18 cellular contexts compared by ENCODE assay signal in the genomic region with DNA sequence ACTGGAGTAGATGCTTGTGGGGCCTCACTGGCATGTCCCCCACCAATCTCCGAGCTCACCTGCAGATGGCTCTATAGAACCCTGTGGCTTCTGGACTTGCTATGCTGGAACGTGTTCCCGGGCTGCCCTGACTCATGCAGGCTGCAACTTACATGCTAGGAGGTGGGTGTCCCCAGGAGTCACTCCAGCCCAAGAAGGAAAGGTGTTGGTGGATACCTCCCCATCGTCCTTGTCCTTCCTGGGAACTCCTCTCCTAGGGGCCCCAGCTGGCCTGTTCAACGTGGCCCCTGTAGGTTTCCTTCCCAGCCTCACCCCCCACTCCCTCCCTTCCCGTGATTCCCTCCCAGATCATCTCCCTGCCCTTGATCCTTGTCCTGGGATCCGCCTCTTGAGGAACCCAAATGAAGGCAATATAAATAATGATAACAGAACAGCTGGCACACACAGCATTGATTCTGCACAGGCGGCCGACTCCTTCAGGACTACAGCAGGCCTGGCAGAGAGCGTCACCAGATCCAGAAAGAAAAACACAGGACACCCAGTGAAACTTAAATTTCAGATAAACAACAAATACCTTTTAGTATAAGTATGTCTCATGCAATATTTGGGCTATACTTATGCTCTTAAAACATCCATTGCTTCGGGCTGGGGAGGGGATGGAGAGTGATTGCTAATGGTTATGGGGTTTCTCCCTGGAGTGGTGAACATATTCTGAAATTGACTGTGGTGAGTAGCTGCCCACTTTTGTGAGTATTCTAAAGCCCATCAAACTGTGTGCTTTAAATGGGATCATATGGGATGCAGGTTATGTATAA.
DNase-seq lines count a peak whose midpoint lies in the region; ATAC-seq and TF ChIP-seq lines count a peak whose summit lies in the region.
"Had no signal": no experiment of that assay in that cellular context is flagged by ENCODE, and none has a peak within 500 bp of the region (broad histone marks: within the 10 kb centered on the region; RNA-seq: fewer than 3 reads in every experiment).

No MANE protein-coding gene starts in this region.

- no peak for TF ChIP-seq CTCF in hepatocyte (IDR thresholded peaks at IDR 0.05; ENCODE audit: poor library complexity)
- no peak for TF ChIP-seq CTCF in WERI-Rb-1 (IDR thresholded peaks at IDR 0.05; ENCODE audit: low read depth, low read length)

- peak overlapping the region; percentile 33 for H3K9ac ChIP-seq in adipocyte (ENCODE audit: low read length)
- H3K9ac ChIP-seq: KMS-11, neural progenitor cell had no signal

- H3K4me1 ChIP-seq in adipocyte (ENCODE audit: control insufficient read depth, insufficient read depth, low read length) = peaks cover 46% of the 10 kb centered on the region
- H3K4me1 ChIP-seq in hepatocyte (ENCODE audit: insufficient read depth) = peaks cover 54% of the 10 kb centered on the region
- no peaks in the 10 kb centered on the region for H3K4me1 ChIP-seq in CD4-positive, alpha-beta memory T cell (ENCODE audit: insufficient read depth, low read length)

- no peaks in the 10 kb centered on the region for H3K27me3 ChIP-seq in adipocyte (replicated peaks; ENCODE audit: control insufficient read depth, insufficient read depth, low read length)
- H3K27me3 ChIP-seq in hepatocyte = no peaks in the 10 kb centered on the region
- H3K27me3 ChIP-seq in WERI-Rb-1 (ENCODE audit: insufficient read depth, low read depth, severe bottlenecking) = no peaks in the 10 kb centered on the region
- no peaks in the 10 kb centered on the region for H3K27me3 ChIP-seq in CD4-positive, alpha-beta memory T cell (ENCODE audit: insufficient read depth, low read length)
- H3K27me3 ChIP-seq: neural progenitor cell had no signal

- no peaks in the 10 kb centered on the region for H3K9me3 ChIP-seq in adipocyte (ENCODE audit: control insufficient read depth, low read length)
- no peaks in the 10 kb centered on the region for H3K9me3 ChIP-seq in hepatocyte (ENCODE audit: low read depth)
- no peaks in the 10 kb centered on the region for H3K9me3 ChIP-seq in WERI-Rb-1 (ENCODE audit: severe bottlenecking)
- no peaks in the 10 kb centered on the region for H3K9me3 ChIP-seq in CD4-positive, alpha-beta memory T cell (ENCODE audit: control insufficient read depth in 1 of 2, low read length in 2 of 2)

- no peak for ATAC-seq in activated CD8-positive, alpha-beta memory T cell treated with anti-CD3 and anti-CD28 coated beads, Interleukin-2, amount 10 ng/mL, durations not matched to agents 7 days and 5 days
- ATAC-seq in sciatic nerve (no peak), GM19463 (IDR thresholded peaks at IDR 0.05; ENCODE audit: unreplicated experiment) (no peak)
- ATAC-seq: activated T-cell treated with anti-CD3 and anti-CD28 coated beads, Interleukin-2, amount 50 U/mL, for 72 hours; right cardiac atrium had no signal

- H2AFZ ChIP-seq in hepatocyte = no peak overlapping the region
- H2AFZ ChIP-seq: neural progenitor cell had no signal

- no peaks in the 10 kb centered on the region for H3K9me3 Mint-ChIP-seq in activated CD8-positive, alpha-beta memory T cell treated with anti-CD3 and anti-CD28 coated beads, Interleukin-2, amount 10 ng/mL, durations not matched to agents 7 days and 5 days (ENCODE audit: low read depth)
- H3K9me3 Mint-ChIP-seq in CD4-positive, alpha-beta memory T cell = no peaks in the 10 kb centered on the region
- H3K9me3 Mint-ChIP-seq: neural progenitor cell; T-helper 2 cell treated with Interferon-gamma antibody and Interleukin-4, amounts not matched to agents 5 μg/mL and 100 μg/mL, for 36 hours had no signal

- WGBS in hepatocyte (ENCODE audit: low lambda C conversion rate, missing lambda C conversion rate) = 90% methylated on average over 11 of the region's 11 CpGs

- intact Hi-C loops in sciatic nerve (cut with DNase I) = no loop called here
- intact Hi-C loops in CD4-positive, alpha-beta memory T cell (cut with micrococcal nuclease) = loop anchor here (2.0 kb wide), 1 partner anchor 325 kb away; no protein-coding TSS in a partner anchor

- CTCF ChIA-PET in activated CD8-positive, alpha-beta memory T cell treated with anti-CD3 and anti-CD28 coated beads, Interleukin-2, amount 10 ng/mL, durations not matched to agents 7 days and 5 days (lab: Charles Lee) = interaction anchor here (1.0 to 2.1 kb wide), 5 partner anchors 24 to 225 kb away, joined by 3 to 8 read pairs (median 3); no protein-coding TSS in a partner anchor
- CTCF ChIA-PET in CD4-positive, alpha-beta memory T cell (lab: Charles Lee; ENCODE audit: partially characterized antibody) = interaction anchor here (3.0 kb wide), 1 partner anchor 224 kb away, joined by 9 read pairs; no protein-coding TSS in a partner anchor

- no peaks in the 10 kb centered on the region for H3K36me3 Mint-ChIP-seq in activated CD8-positive, alpha-beta memory T cell treated with anti-CD3 and anti-CD28 coated beads, Interleukin-2, amount 10 ng/mL, durations not matched to agents 7 days and 5 days
- H3K36me3 Mint-ChIP-seq in CD4-positive, alpha-beta memory T cell = no peaks in the 10 kb centered on the region
- H3K36me3 Mint-ChIP-seq: neural progenitor cell had no signal

- H3K9me2 ChIP-seq in hepatocyte (replicated peaks; ENCODE audit: insufficient read depth) = no peaks in the 10 kb centered on the region

- H3K27ac ChIP-seq in hepatocyte = peak overlapping the region; percentile 71
- H3K27ac ChIP-seq in WERI-Rb-1 = no peak overlapping the region
- no peak overlapping the region for H3K27ac ChIP-seq in CD4-positive, alpha-beta memory T cell (ENCODE audit: low read depth, low read length)
- H3K27ac ChIP-seq: KMS-11, neural progenitor cell had no signal

- H3K79me2 ChIP-seq in hepatocyte = no peaks in the 10 kb centered on the region

- POLR2A ChIA-PET in CD4-positive, alpha-beta memory T cell (lab: Charles Lee; ENCODE audit: partially characterized antibody) = no interaction called here

- H3K4me2 ChIP-seq in hepatocyte = no peak overlapping the region
- H3K4me2 ChIP-seq: KMS-11, neural progenitor cell had no signal

- no peaks in the 10 kb centered on the region for H3K27me3 Mint-ChIP-seq in activated CD8-positive, alpha-beta memory T cell treated with anti-CD3 and anti-CD28 coated beads, Interleukin-2, amount 10 ng/mL, durations not matched to agents 7 days and 5 days
- H3K27me3 Mint-ChIP-seq in CD4-positive, alpha-beta memory T cell = peaks cover 4 to 6% of the 10 kb centered on the region in 2 donors

- no peak overlapping the region for H3K27ac Mint-ChIP-seq in activated CD8-positive, alpha-beta memory T cell treated with anti-CD3 and anti-CD28 coated beads, Interleukin-2, amount 10 ng/mL, durations not matched to agents 7 days and 5 days
- H3K27ac Mint-ChIP-seq in CD4-positive, alpha-beta memory T cell = no peak overlapping the region
- H3K27ac Mint-ChIP-seq: activated T-cell treated with anti-CD3 and anti-CD28 coated beads, Interleukin-2, amount 50 U/mL, for 72 hours; neural progenitor cell; T-helper 2 cell treated with Interferon-gamma antibody and Interleukin-4, amounts not matched to agents 5 μg/mL and 100 μg/mL, for 36 hours had no signal

- H4K20me1 ChIP-seq in hepatocyte (ENCODE audit: insufficient read depth, poor library complexity, severe bottlenecking) = no peaks in the 10 kb centered on the region

- peak; percentile 47 for DNase-seq in activated CD8-positive, alpha-beta memory T cell treated with anti-CD3 and anti-CD28 coated beads for 24 hours
- DNase-seq in activated CD8-positive, alpha-beta memory T cell treated with anti-CD3 and anti-CD28 coated beads, Interleukin-2, amount 10 ng/mL, durations not matched to agents 7 days and 5 days = no peak
- DNase-seq in adipocyte (ENCODE audit: low read depth) (no peak), hepatocyte (ENCODE audit: low spot score) (no peak), sciatic nerve (ENCODE audit: low spot score) (peak; percentile 32), WERI-Rb-1 (no peak)
- no peak for DNase-seq in CD4-positive, alpha-beta memory T cell
- DNase-seq: activated CD4-positive, alpha-beta T cell treated with anti-CD3 and anti-CD28 coated beads for 4 hours; activated T-cell treated with anti-CD3 and anti-CD28 coated beads, Interleukin-2, amount 50 U/mL, for 72 hours; effector CD8-positive, alpha-beta T cell; GOT3; NCI-H1105 treated with DMSO at 0.1 percent for 48 hours; NCI-H345 had no signal

- H3K4me3 Mint-ChIP-seq in activated CD8-positive, alpha-beta memory T cell treated with anti-CD3 and anti-CD28 coated beads, Interleukin-2, amount 10 ng/mL, durations not matched to agents 7 days and 5 days = no peak overlapping the region
- H3K4me3 Mint-ChIP-seq in CD4-positive, alpha-beta memory T cell = no peak overlapping the region
- H3K4me3 Mint-ChIP-seq: activated T-cell treated with anti-CD3 and anti-CD28 coated beads, Interleukin-2, amount 50 U/mL, for 72 hours; neural progenitor cell; T-helper 2 cell treated with Interferon-gamma antibody and Interleukin-4, amounts not matched to agents 5 μg/mL and 100 μg/mL, for 36 hours had no signal

- H3K4me3 ChIP-seq in adipocyte (ENCODE audit: low read length) = no peak overlapping the region
- H3K4me3 ChIP-seq in hepatocyte = no peak overlapping the region
- H3K4me3 ChIP-seq in WERI-Rb-1 (ENCODE audit: low read depth, low read length) = no peak overlapping the region
- H3K4me3 ChIP-seq in CD4-positive, alpha-beta memory T cell (ENCODE audit: low read length in 2 of 2) = no peak overlapping the region
- H3K4me3 ChIP-seq: neural progenitor cell had no signal

- H3K36me3 ChIP-seq in adipocyte (ENCODE audit: control insufficient read depth, insufficient read depth, low read length, severe bottlenecking) (no peaks in the 10 kb centered on the region), hepatocyte (replicated peaks; ENCODE audit: insufficient read depth, low read depth) (no peaks in the 10 kb centered on the region), WERI-Rb-1 (no peaks in the 10 kb centered on the region)
- H3K36me3 ChIP-seq in CD4-positive, alpha-beta memory T cell (ENCODE audit: insufficient read depth, low read length) = no peaks in the 10 kb centered on the region
- H3K36me3 ChIP-seq: neural progenitor cell had no signal

- no peaks in the 10 kb centered on the region for H3K4me1 Mint-ChIP-seq in activated CD8-positive, alpha-beta memory T cell treated with anti-CD3 and anti-CD28 coated beads, Interleukin-2, amount 10 ng/mL, durations not matched to agents 7 days and 5 days
- H3K4me1 Mint-ChIP-seq in CD4-positive, alpha-beta memory T cell = no peaks in the 10 kb centered on the region

Comparison
In these comparisons a context has a peak if more than half of its experiments do, and no peak if none do; other contexts are left out.
1. DNase-seq: peak in activated CD8-positive, alpha-beta memory T cell treated with anti-CD3 and anti-CD28 coated beads for 24 hours (single experiment) and sciatic nerve (single experiment); none in activated CD8-positive, alpha-beta memory T cell treated with anti-CD3 and anti-CD28 coated beads, Interleukin-2, amount 10 ng/mL, durations not matched to agents 7 days and 5 days (single experiment), adipocyte (single experiment), hepatocyte (single experiment), WERI-Rb-1 (single experiment) and CD4-positive, alpha-beta memory T cell (0 of 5).